In genomic region chr11:66371627-66372415, GRCh38 we compare ENCODE assay signal across 8 cellular contexts. TPM values are rescaled to one million over a fixed set of nuclear protein-coding genes. Genes with fewer than 3 reads are reported as not detected.
DNase-seq lines count a peak whose midpoint lies in the region; ATAC-seq and TF ChIP-seq lines count a peak whose summit lies in the region.

TSS of gene SLC29A2 (minus strand) at chr11:66371760. CDS start at chr11:66371591, 169 bp downstream.

- under 1% methylated on average over 53 of the region's 72 CpGs for WGBS in smooth muscle cell (ENCODE audit: low lambda C conversion rate)

- H4K20me1 ChIP-seq in HCT116 (ENCODE audit: insufficient read depth): no peaks in the 10 kb centered on the region
- peaks cover 12% of the 10 kb centered on the region for H4K20me1 ChIP-seq in smooth muscle cell (ENCODE audit: low read depth)

- BruUV-seq in HCT116 (replicated peaks; lab: Mats Ljungman, UMichigan): no TSS peak

- H3F3A ChIP-seq in smooth muscle cell (ENCODE audit: low read depth): peaks cover 4% of the 10 kb centered on the region

- peak within 1 kb of the TSS; percentile 86 for H3K4me2 ChIP-seq in HCT116 (ENCODE audit: low read length)
- peak within 1 kb of the TSS; percentile 95 for H3K4me2 ChIP-seq in smooth muscle cell

- peaks cover 40% of the 10 kb centered on the region for H3K79me2 ChIP-seq in HCT116 (ENCODE audit: insufficient read depth, low read length)
- no peaks in the 10 kb centered on the region for H3K79me2 ChIP-seq in smooth muscle cell (ENCODE audit: low read depth)

- no peaks in the 10 kb centered on the region for H3K27me3 ChIP-seq in HCT116 (ENCODE audit: insufficient read depth, low read length)
- H3K27me3 ChIP-seq in smooth muscle cell (ENCODE audit: low read depth): no peaks in the 10 kb centered on the region

- H3K9ac ChIP-seq in HCT116 (ENCODE audit: low read length): peak within 1 kb of the TSS; percentile 99
- H3K9ac ChIP-seq in smooth muscle cell (ENCODE audit: low read depth): peak within 1 kb of the TSS; percentile 25

- peak; percentile 40 for TF ChIP-seq POLR2A in HCT116 (IDR thresholded peaks at IDR 0.05; ENCODE audit: borderline replicate concordance, extremely low read depth, insufficient read depth, insufficient read length)

- H2AFZ ChIP-seq in HCT116 (ENCODE audit: low read depth, low read length, poor library complexity, severe bottlenecking): peak within 1 kb of the TSS; percentile 87
- H2AFZ ChIP-seq in smooth muscle cell (ENCODE audit: low read depth): peak within 1 kb of the TSS; percentile 85

- TF ChIP-seq RAD21 in HCT116 (IDR thresholded peaks at IDR 0.05; ENCODE audit: low read depth): no peak

- intact Hi-C loops in HCT116 (cut with micrococcal nuclease): loop anchor here (5.0 kb wide), 1 partner anchor 60 kb away; no protein-coding TSS in a partner anchor

- H3K4me3 ChIP-seq in HCT116 (replicated peaks in 1 of 2; ENCODE audit: low read depth in 1 of 2, low read length in 2 of 2) (peak within 1 kb of the TSS; percentile 76 to 88), iPS-11a (ENCODE audit: low read depth, low read length) (peak within 1 kb of the TSS; percentile 91), smooth muscle cell (peak within 1 kb of the TSS; percentile 80)

- peaks cover 18 to 34% of the 10 kb centered on the region in 2 experiments for H3K36me3 ChIP-seq in HCT116 (ENCODE audit: control insufficient read depth in 1 of 2, insufficient read depth in 2 of 2, low read length in 2 of 2)
- H3K36me3 ChIP-seq in smooth muscle cell (ENCODE audit: low read depth): no peaks in the 10 kb centered on the region

- H3K27ac ChIP-seq in HCT116 (ENCODE audit: low read depth, low read length) (peak within 1 kb of the TSS; percentile 99), smooth muscle cell (ENCODE audit: low read depth) (peak within 1 kb of the TSS; percentile 51)

- RAD21 ChIA-PET in HCT116 (lab: Charles Lee; ENCODE audit: low non-redundant PET in 1 of 2, low total read pairs in 2 of 2, uncharacterized antibody in 2 of 2, unreplicated experiment in 2 of 2): interaction anchor here in 1 of 2 experiments (1.0 kb wide), 1 partner anchor 14 kb away, joined by 4 read pairs; no protein-coding TSS in a partner anchor

- DNase-seq in DMS114 treated with DMSO at 0.1 percent for 48 hours (lab: John Stamatoyannopoulos, UW; ENCODE audit: unreplicated experiment) (peak; percentile 35), HCT116 (ENCODE audit: low read depth, low spot score) (peak; percentile 82), NCI-H1105 treated with DMSO at 0.1 percent for 48 hours (lab: John Stamatoyannopoulos, UW) (peak; percentile 90), SW 1271 (lab: John Stamatoyannopoulos, UW) (peak; percentile 25 to 64), anterior cingulate cortex (lab: John Stamatoyannopoulos, UW) (peak in 34 of 58 donors; percentile 13 to 73 (median 46)), smooth muscle cell (lab: John Stamatoyannopoulos, UW; ENCODE audit: unreplicated experiment) (no peak), SKM-1 (lab: John Stamatoyannopoulos, UW; ENCODE audit: unreplicated experiment) (no peak)

- TF ChIP-seq CTCF in HCT116 (IDR thresholded peaks at IDR 0.05 in 2 of 3, conservative IDR thresholded peaks at IDR 0.05 in 1 of 3; ENCODE audit: borderline replicate concordance in 1 of 3, insufficient read depth in 1 of 3, low read depth in 2 of 3, low read length in 2 of 3) (no peak), smooth muscle cell (IDR thresholded peaks at IDR 0.05; ENCODE audit: borderline replicate concordance, insufficient read depth, poor library complexity, severe bottlenecking) (no peak)

- CTCF ChIA-PET in HCT116 (lab: Charles Lee): interaction anchor here (1.0 to 3.2 kb wide), 3 partner anchors 9 to 17 kb away, joined by 5 to 25 read pairs (median 7); no protein-coding TSS in a partner anchor

- ATAC-seq in HCT116: peak; percentile 86

- H3K4me1 ChIP-seq in HCT116 (ENCODE audit: control insufficient read depth in 1 of 2, insufficient read depth in 2 of 2, low read length in 2 of 2) (peaks cover 19 to 33% of the 10 kb centered on the region in 2 experiments), smooth muscle cell (ENCODE audit: low read depth) (peaks cover 6% of the 10 kb centered on the region)

- POLR2A ChIA-PET in HCT116 (lab: Charles Lee): interaction anchor here (0.9 to 1.4 kb wide), 6 partner anchors 13 to 306 kb away, joined by 3 to 5 read pairs (median 3); partner anchors contain the start of gene RBM4B

- no peaks in the 10 kb centered on the region for H3K9me2 ChIP-seq in HCT116 (ENCODE audit: insufficient read depth)

- no peaks in the 10 kb centered on the region for H3K9me3 ChIP-seq in HCT116 (ENCODE audit: control insufficient read depth in 1 of 2, insufficient read depth in 1 of 2, low read depth in 1 of 2, low read length in 2 of 2)
- H3K9me3 ChIP-seq in smooth muscle cell (replicated peaks; ENCODE audit: low read depth): no peaks in the 10 kb centered on the region

TF ChIP-seq in HCT116, 20 proteins besides CTCF, POLR2A, EP300 and RAD21:
- TF ChIP-seq, protein P1, sequence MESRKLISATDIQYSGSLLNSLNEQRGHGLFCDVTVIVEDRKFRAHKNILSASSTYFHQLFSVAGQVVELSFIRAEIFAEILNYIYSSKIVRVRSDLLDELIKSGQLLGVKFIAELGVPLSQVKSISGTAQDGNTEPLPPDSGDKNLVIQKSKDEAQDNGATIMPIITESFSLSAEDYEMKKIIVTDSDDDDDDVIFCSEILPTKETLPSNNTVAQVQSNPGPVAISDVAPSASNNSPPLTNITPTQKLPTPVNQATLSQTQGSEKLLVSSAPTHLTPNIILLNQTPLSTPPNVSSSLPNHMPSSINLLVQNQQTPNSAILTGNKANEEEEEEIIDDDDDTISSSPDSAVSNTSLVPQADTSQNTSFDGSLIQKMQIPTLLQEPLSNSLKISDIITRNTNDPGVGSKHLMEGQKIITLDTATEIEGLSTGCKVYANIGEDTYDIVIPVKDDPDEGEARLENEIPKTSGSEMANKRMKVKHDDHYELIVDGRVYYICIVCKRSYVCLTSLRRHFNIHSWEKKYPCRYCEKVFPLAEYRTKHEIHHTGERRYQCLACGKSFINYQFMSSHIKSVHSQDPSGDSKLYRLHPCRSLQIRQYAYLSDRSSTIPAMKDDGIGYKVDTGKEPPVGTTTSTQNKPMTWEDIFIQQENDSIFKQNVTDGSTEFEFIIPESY (IDR thresholded peaks at IDR 0.05; ENCODE audit: extremely low read depth, insufficient replicate concordance, low read length): no peak
- peak; percentile 66 for TF ChIP-seq POLR2AphosphoS5 (IDR thresholded peaks at IDR 0.05; ENCODE audit: low read depth, low read length)
- TF ChIP-seq ZFX (IDR thresholded peaks at IDR 0.05): 0 out of 2 replicates have a peak, but pooled peaks have one; percentile 60
- no peak for TF ChIP-seq ELF1 (IDR thresholded peaks at IDR 0.05; ENCODE audit: borderline replicate concordance, low read depth)
- TF ChIP-seq EGR1 (IDR thresholded peaks at IDR 0.05; ENCODE audit: low read depth): peak; percentile 91
- peak; percentile 40; the same call in 1 of the 2 replicates for TF ChIP-seq SIN3A (IDR thresholded peaks at IDR 0.05; ENCODE audit: low read depth)
- peak; percentile 6; the same call in 1 of the 2 replicates for TF ChIP-seq CBX3 (IDR thresholded peaks at IDR 0.05; ENCODE audit: low read depth)
- TF ChIP-seq SP1 (IDR thresholded peaks at IDR 0.05; ENCODE audit: low read depth): peak; percentile 37
TF ChIP-seq in HCT116: peak in this region for 6.

RNA-seq across cellular contexts. Expression of gene SLC29A2, which starts in this region (rescaled TPM):
- total RNA-seq in HCT116 (2021; ENCODE audit: unreplicated experiment) (39.7 TPM), smooth muscle cell (3.5 TPM in 2 replicates)
- polyA plus RNA-seq in HCT116 (2012): 24.1 and 26.8 TPM in 2 replicates
- polyA plus RNA-seq in smooth muscle cell: 8.5 and 8.8 TPM in 2 replicates

Comparison
In these comparisons a context has a peak if more than half of its experiments do, and no peak if none do; other contexts are left out.
1. DNase-seq: peak in DMS114 treated with DMSO at 0.1 percent for 48 hours (single experiment), HCT116 (single experiment), NCI-H1105 treated with DMSO at 0.1 percent for 48 hours (single experiment), SW 1271 (2 of 2) and anterior cingulate cortex (34 of 58); none in smooth muscle cell (single experiment) and SKM-1 (single experiment).
2. Peak in every context shown above with its lines, with median percentiles within 50 percentile points of each other: H3K4me3 ChIP-seq.